ENCODE assay signal across 8 cellular contexts in genomic region chrX:38805294-38806053, GRCh38. TPM values are rescaled to one million over a fixed set of nuclear protein-coding genes. Genes with fewer than 3 reads are reported as not detected.
DNase-seq lines count a peak whose midpoint lies in the region; ATAC-seq and TF ChIP-seq lines count a peak whose summit lies in the region.

No MANE protein-coding gene starts in this region.

- H3K9me3 ChIP-seq in MG63 (no peaks in the 10 kb centered on the region), ascending aorta (no peaks in the 10 kb centered on the region), hepatocyte (ENCODE audit: low read depth) (no peaks in the 10 kb centered on the region)

- ATAC-seq in HG02759 (IDR thresholded peaks at IDR 0.05; ENCODE audit: unreplicated experiment), result no peak

- intact Hi-C loops in ascending aorta (cut with DNase I), result loop anchor here (2.0 to 10.0 kb wide), 4 partner anchors 63 to 1459 kb away; partner anchors contain the start of gene BCOR

- 38% methylated on average over 29 of the region's 39 CpGs for WGBS in hepatocyte (ENCODE audit: low lambda C conversion rate, missing lambda C conversion rate)

- H3K36me3 ChIP-seq in MG63 (peaks cover 15% of the 10 kb centered on the region), ascending aorta (no peaks in the 10 kb centered on the region), hepatocyte (replicated peaks; ENCODE audit: insufficient read depth, low read depth) (no peaks in the 10 kb centered on the region)

- H3K27ac ChIP-seq in ascending aorta (peak overlapping the region; percentile 80 to 91), hepatocyte (peak overlapping the region; percentile 96)

- H3K4me2 ChIP-seq in hepatocyte, result peak overlapping the region; percentile 78

- H4K20me1 ChIP-seq in hepatocyte (ENCODE audit: insufficient read depth, poor library complexity, severe bottlenecking), result no peaks in the 10 kb centered on the region

- H3K27me3 ChIP-seq in MG63 (no peaks in the 10 kb centered on the region), ascending aorta (no peaks in the 10 kb centered on the region), hepatocyte (no peaks in the 10 kb centered on the region)

- H2AFZ ChIP-seq in hepatocyte, result no peak overlapping the region

- H3K9me2 ChIP-seq in hepatocyte (replicated peaks; ENCODE audit: insufficient read depth), result no peaks in the 10 kb centered on the region

- H3K4me1 ChIP-seq in ascending aorta, result peaks cover 0 to 5% of the 10 kb centered on the region in 2 donors
- H3K4me1 ChIP-seq in hepatocyte (ENCODE audit: insufficient read depth), result peaks cover 22% of the 10 kb centered on the region

- peak overlapping the region; percentile 77 for H3K4me3 ChIP-seq in MG63
- H3K4me3 ChIP-seq in ascending aorta, result peak overlapping the region; percentile 66 to 78
- H3K4me3 ChIP-seq in hepatocyte, result peak overlapping the region; percentile 64

- TF ChIP-seq CTCF in ascending aorta (IDR thresholded peaks at IDR 0.05) (no peak), hepatocyte (IDR thresholded peaks at IDR 0.05; ENCODE audit: poor library complexity) (no peak)

- peaks cover 34% of the 10 kb centered on the region for H3K79me2 ChIP-seq in hepatocyte

- peak; percentile 4 for DNase-seq in DMS79 treated with DMSO at 0.1 percent for 48 hours (lab: John Stamatoyannopoulos, UW)
- DNase-seq in DMS79 (lab: John Stamatoyannopoulos, UW), result no peak
- DNase-seq in MG63, result peak; percentile 65
- peak; percentile 22 to 84 (median 44) for DNase-seq in T-helper 1 cell
- DNase-seq in ascending aorta (ENCODE audit: low spot score in 2 of 2), result peak in 1 of 2 donors; percentile 83
- DNase-seq in hepatocyte (ENCODE audit: low spot score), result peak; percentile 77
- DNase-seq in retina, result peak; percentile 62

RNA-seq across cellular contexts. Expression of gene MID1IP1, which starts 4.2 kb away (rescaled TPM):
- 46.5 and 50.0 TPM in 2 replicates for total RNA-seq in MG63 (2014; rRNA removed; shearing (Covaris generic); ENCODE audit: low replicate concordance)
- 76.1 TPM for total RNA-seq in ascending aorta
- 78.8 and 93.3 TPM in 2 replicates for total RNA-seq in hepatocyte
- 55.7 and 93.2 TPM in 2 replicates for polyA plus RNA-seq in hepatocyte
